ENCODE assay signal across 8 cellular contexts in genomic region chr9:93566408-93567270, GRCh38. TPM values are rescaled to one million over a fixed set of nuclear protein-coding genes. Genes with fewer than 3 reads are reported as not detected.
DNase-seq lines count a peak whose midpoint lies in the region; ATAC-seq, FAIRE-seq and TF ChIP-seq lines count a peak whose summit lies in the region.

No MANE protein-coding gene starts in this region.

- peaks cover 5% of the 10 kb centered on the region; the same call in 1 of the 2 replicates for H3K23me2 ChIP-seq in H1 (ENCODE audit: low read depth, low read length)

- H3K56ac ChIP-seq in H1 (replicated peaks; ENCODE audit: insufficient read length, low read depth, low read length) (peak overlapping the region; percentile 28), mesendoderm (ENCODE audit: low read length) (peak overlapping the region; percentile 93)

- no peaks in the 10 kb centered on the region for H3K79me1 ChIP-seq in H1 (ENCODE audit: low read depth, low read length)
- H3K79me1 ChIP-seq in mesendoderm (ENCODE audit: low read length) = no peaks in the 10 kb centered on the region

- H2BK5ac ChIP-seq in H1 (ENCODE audit: low read depth, low read length) = peak overlapping the region; percentile 41; the same call in 1 of the 2 replicates
- peak overlapping the region; percentile 59 for H2BK5ac ChIP-seq in mesendoderm (ENCODE audit: low read length)

- POLR2A ChIA-PET in H1 (lab: Charles Lee; ENCODE audit: partially characterized antibody) = interaction anchor here (0.8 to 2.3 kb wide), 7 partner anchors 9 to 200 kb away, joined by 3 to 10 read pairs (median 5); partner anchors contain the start of gene PHF2

- H3K4me2 ChIP-seq in H1 (ENCODE audit: insufficient read depth in 1 of 2, low read depth in 2 of 2, low read length in 2 of 2) (peak overlapping the region; percentile 70 to 76), mesendoderm (ENCODE audit: low read length) (peak overlapping the region; percentile 78)

- CTCF ChIA-PET in H1 (lab: Charles Lee; ENCODE audit: partially characterized antibody) = interaction anchor here (0.6 to 2.1 kb wide), 22 partner anchors 10 to 372 kb away, joined by 3 to 11 read pairs (median 4); partner anchors contain the start of gene FAM120AOS

- no peak overlapping the region for H3K14ac ChIP-seq in H1 (ENCODE audit: insufficient read length)

- H3K4ac ChIP-seq in H1 (replicated peaks; ENCODE audit: insufficient read length, low read depth, low read length) (no peak overlapping the region), mesendoderm (ENCODE audit: low read depth, low read length) (peak overlapping the region; percentile 44)

- WGBS in H1 (ENCODE audit: extremely low coverage in 1 of 2, insufficient coverage in 1 of 2, insufficient read length in 1 of 2, insufficient replicate concordance in 2 of 2, low coverage in 1 of 2, low lambda C conversion rate in 2 of 2, missing lambda C conversion rate in 1 of 2), 2 experiments = 17% methylated on average over 61 of the region's 69 CpGs; no CpG with 5 or more reads in 1 of the 2 experiments
- WGBS in mesendoderm (ENCODE audit: extremely low coverage, insufficient coverage, low lambda C conversion rate) = no CpG with 5 or more reads among the region's 69 CpGs

- H4K91ac ChIP-seq in H1 (replicated peaks; ENCODE audit: insufficient read length, low read length) = no peak overlapping the region

- H3K27ac ChIP-seq in H1 (ENCODE audit: low read depth, low read length) (no peak overlapping the region), mesendoderm (ENCODE audit: low read depth, low read length) (peak overlapping the region; percentile 73)

- peaks cover 0 to 2% of the 10 kb centered on the region in 2 experiments for H4K20me1 ChIP-seq in H1 (replicated peaks in 1 of 2; ENCODE audit: control insufficient read depth in 1 of 2, insufficient read depth in 2 of 2, low read length in 2 of 2)

- H2BK20ac ChIP-seq in H1 (ENCODE audit: low read length) = no peak overlapping the region

- H2BK12ac ChIP-seq in H1 (ENCODE audit: low read depth, low read length) = no peak overlapping the region

- H4K5ac ChIP-seq in H1 (ENCODE audit: insufficient read length, low read depth, low read length) (peak overlapping the region; percentile 57), mesendoderm (ENCODE audit: low read length) (no peak overlapping the region)

- TF ChIP-seq CTCF in H1 (IDR thresholded peaks at IDR 0.05; ENCODE audit: control extremely low read depth in 1 of 3, insufficient read depth in 1 of 3, low read depth in 1 of 3, low read length in 3 of 3) = peak; percentile 73 to 94 (median 89)

- peaks cover 8 to 23% (median 13%) of the 10 kb centered on the region in 4 experiments; a peak in 7 of 8 replicates for H3K36me3 ChIP-seq in H1 (ENCODE audit: control insufficient read depth in 2 of 4, insufficient read depth in 4 of 4, low read length in 3 of 4)
- H3K36me3 ChIP-seq in mesendoderm (ENCODE audit: control insufficient read depth, insufficient read depth, low read length) = peaks cover 7% of the 10 kb centered on the region

- H2BK15ac ChIP-seq in H1 (ENCODE audit: low read length) (no peak overlapping the region), mesendoderm (replicated peaks; ENCODE audit: low read depth) (no peak overlapping the region)

- no peak for TF ChIP-seq EP300 in H1 (IDR thresholded peaks at IDR 0.05; ENCODE audit: borderline replicate concordance in 1 of 2, low read depth in 2 of 2, low read length in 2 of 2)

- H3K9ac ChIP-seq in H1 (replicated peaks in 1 of 4; ENCODE audit: extremely low read depth in 1 of 4, low read depth in 3 of 4, low read length in 3 of 4) = peak overlapping the region; percentile 38 to 54 (median 40)
- H3K9ac ChIP-seq in mesendoderm (ENCODE audit: low read length) = peak overlapping the region; percentile 96

- H3K4me3 ChIP-seq in H1 (ENCODE audit: extremely low read depth in 1 of 4, insufficient read depth in 2 of 4, low read depth in 3 of 4, low read length in 4 of 4) = peak overlapping the region; percentile 31 to 65 (median 50)
- peak overlapping the region; percentile 60 for H3K4me3 ChIP-seq in mesendoderm (ENCODE audit: low read length)

- H3K9me3 ChIP-seq in H1 (ENCODE audit: insufficient read depth in 2 of 2, low read depth in 1 of 2, low read length in 1 of 2) = 0 out of 4 replicates have a peak, but pooled peaks cover 0 to 4% of the 10 kb centered on the region in 2 experiments

- H4K8ac ChIP-seq in H1 (ENCODE audit: extremely low read depth, insufficient read depth, low read length) (0 out of 2 replicates have a peak overlapping the region, but pooled peaks have one; percentile 41), mesendoderm (ENCODE audit: low read depth, low read length) (peak overlapping the region; percentile 39)

- H3K18ac ChIP-seq in H1 (ENCODE audit: extremely low read depth, low read length) = peak overlapping the region; percentile 91
- peak overlapping the region; percentile 73 for H3K18ac ChIP-seq in mesendoderm (ENCODE audit: low read length)

- no peak; a peak in 1 of 3 replicates for TF ChIP-seq POLR2A in H1 (IDR thresholded peaks at IDR 0.05; ENCODE audit: control extremely low read depth in 1 of 2, low read depth in 2 of 2, low read length in 2 of 2)

- peak; percentile 70 to 79 for TF ChIP-seq RAD21 in H1 (IDR thresholded peaks at IDR 0.05 in 1 of 2, conservative IDR thresholded peaks at IDR 0.05 in 1 of 2; ENCODE audit: low read depth in 2 of 2, low read length in 2 of 2)

- no peak overlapping the region for H3K23ac ChIP-seq in H1 (ENCODE audit: insufficient read length)
- peak overlapping the region; percentile 94 for H3K23ac ChIP-seq in mesendoderm (ENCODE audit: low read length)

- H3K4me1 ChIP-seq in H1 (replicated peaks in 1 of 4; ENCODE audit: control insufficient read depth in 3 of 4, insufficient read depth in 4 of 4, low read length in 3 of 4) (peaks cover 0 to 8% (median 4%) of the 10 kb centered on the region in 4 experiments; a peak in 3 of 7 replicates), mesendoderm (ENCODE audit: control insufficient read depth, low read depth, low read length) (peaks cover 3% of the 10 kb centered on the region)

- peak; percentile 85 for ATAC-seq in GM19468 (IDR thresholded peaks at IDR 0.05; ENCODE audit: extremely low read depth, unreplicated experiment)

- H2BK120ac ChIP-seq in H1 (replicated peaks; ENCODE audit: low read depth, low read length) (no peak overlapping the region), mesendoderm (ENCODE audit: low read depth, low read length) (no peak overlapping the region)

- H3K27me3 ChIP-seq in H1 (replicated peaks in 1 of 4; ENCODE audit: control insufficient read depth in 3 of 4, extremely low read depth in 1 of 4, insufficient read depth in 3 of 4, low read length in 3 of 4) (no peaks in the 10 kb centered on the region), mesendoderm (ENCODE audit: insufficient read depth, low read length, poor library complexity) (no peaks in the 10 kb centered on the region)

- no peak overlapping the region for H2AK5ac ChIP-seq in H1 (ENCODE audit: low read depth, low read length)
- peak overlapping the region; percentile 94 for H2AK5ac ChIP-seq in mesendoderm (ENCODE audit: low read length)

- no peak for FAIRE-seq in H1 (lab: Jason Lieb, UNC)

- DNase-seq in COLO829 (ENCODE audit: low spot score) (peak; percentile 97), HS-5 (ENCODE audit: low read depth) (peak; percentile 72), NK-92 (lab: John Stamatoyannopoulos, UW; ENCODE audit: unreplicated experiment) (peak; percentile 80), H1 (ENCODE audit: low read depth in 1 of 2, low spot score in 2 of 2) (peak; percentile 77 to 100), mesendoderm (peak; percentile 96)
- peak; percentile 99 for DNase-seq in activated CD8-positive, alpha-beta memory T cell treated with anti-CD3 and anti-CD28 coated beads for 48 hours (ENCODE audit: low read depth in 2 of 3, low spot score in 2 of 3)
- DNase-seq in stimulated activated CD8-positive, alpha-beta memory T cell treated with anti-CD3 and anti-CD28 coated beads, Interleukin-15, amount 100 ng/mL, for 1 hour (ENCODE audit: low read depth) = peak; percentile 99

- no peak overlapping the region for H2AFZ ChIP-seq in H1 (ENCODE audit: low read length)

- H3K79me2 ChIP-seq in H1 (ENCODE audit: control insufficient read depth in 1 of 2, insufficient read depth in 2 of 2, low read length in 2 of 2) (no peaks in the 10 kb centered on the region), mesendoderm (ENCODE audit: control insufficient read depth, insufficient read depth, low read length) (no peaks in the 10 kb centered on the region)

TF ChIP-seq in H1, 55 proteins besides CTCF, POLR2A, EP300 and RAD21 (continues in another document):
- TF ChIP-seq KDM4A (IDR thresholded peaks at IDR 0.05; ENCODE audit: low read depth, low read length, severe bottlenecking) (peak; percentile 53), HDAC2 (IDR thresholded peaks at IDR 0.05; ENCODE audit: borderline replicate concordance in 1 of 2, low read depth in 2 of 2, low read length in 2 of 2) (peak; percentile 53 to 85; a peak in 2 of 4 replicates), POLR2AphosphoS5 (IDR thresholded peaks at IDR 0.05; ENCODE audit: low read depth, low read length) (peak; percentile 47; the same call in 1 of the 2 replicates), E2F6 (IDR thresholded peaks at IDR 0.05) (0 out of 2 replicates have a peak, but pooled peaks have one; percentile 6), NRF1 (IDR thresholded peaks at IDR 0.05; ENCODE audit: low read depth, low read length) (peak; percentile 46), SUZ12 (IDR thresholded peaks at IDR 0.05; ENCODE audit: low read length) (peak; percentile 56; the same call in 1 of the 2 replicates), BACH1 (IDR thresholded peaks at IDR 0.05; ENCODE audit: low read length) (peak; percentile 94), TEAD4 (IDR thresholded peaks at IDR 0.05; ENCODE audit: low read depth, low read length) (no peak), GABPA (IDR thresholded peaks at IDR 0.05; ENCODE audit: borderline replicate concordance, insufficient read depth, low read length) (peak; percentile 54; the same call in 1 of the 2 replicates)

RNA-seq across cellular contexts. Expression of gene PHF2, which starts 9.7 kb away (rescaled TPM):
- 9.4 and 9.5 TPM in 2 replicates for total RNA-seq in H1 (2021; fragmentation: NEBNext Ultra II Directional; extraction: Animal tissue kit (Norgen Biotek cat#: 25700))
- polyA plus RNA-seq in H1 (2011; rRNA removed) = 3.4 and 3.7 TPM in 2 replicates
- 3.9 TPM for polyA plus RNA-seq in H1 (2011; cell fraction: cytosol; rRNA removed)
- polyA plus RNA-seq in H1 (2011; cell fraction: nucleus; rRNA removed) = 8.1 TPM
- 6.4 to 7.2 TPM (median 6.8 TPM) in 4 replicates for polyA plus RNA-seq in H1 (2012, experiment 1 of 2)
- polyA plus RNA-seq in H1 (2012, experiment 2 of 2) = 5.4 TPM
- polyA plus RNA-seq in H1 (2013, experiment 1 of 2) = 5.1 TPM
- polyA plus RNA-seq in H1 (2013, experiment 2 of 2) = 5.6 TPM
- 3.4 and 3.8 TPM in 2 replicates for polyA minus RNA-seq in H1 (2011; rRNA and poly(A)+ RNA removed)
- 3.2 TPM for polyA minus RNA-seq in H1 (2011; cell fraction: cytosol; rRNA and poly(A)+ RNA removed)
- polyA minus RNA-seq in H1 (2011; cell fraction: nucleus; rRNA and poly(A)+ RNA removed) = 4.7 TPM
- polyA plus RNA-seq in mesendoderm (2013, experiment 1 of 2) = 6.5 TPM
- 7.1 TPM for polyA plus RNA-seq in mesendoderm (2013, experiment 2 of 2)
